Comparison of ENCODE assay signal across 13 cellular contexts in genomic region chr2:181070119-181070833, GRCh38.
DNase-seq lines count a peak whose midpoint lies in the region; ATAC-seq, FAIRE-seq and TF ChIP-seq lines count a peak whose summit lies in the region.
"Had no signal": no experiment of that assay in that cellular context is flagged by ENCODE, and none has a peak within 500 bp of the region (broad histone marks: within the 10 kb centered on the region; RNA-seq: fewer than 3 reads in every experiment).

No MANE protein-coding gene starts in this region.

- DNase-seq in AG10803 (ENCODE audit: low read depth) (peak; percentile 20), HT1080 (ENCODE audit: low read depth) (peak; percentile 83), astrocyte of the cerebellum (ENCODE audit: low read depth) (peak; percentile 19), keratinocyte (ENCODE audit: low read depth, low spot score) (no peak), SW 1271 (lab: John Stamatoyannopoulos, UW) (no peak), testis (no peak)
- no peak for DNase-seq in activated CD8-positive, alpha-beta memory T cell treated with anti-CD3 and anti-CD28 coated beads for 24 hours
- DNase-seq: COR-L47, right cardiac atrium, T-helper 17 cell had no signal

- in situ Hi-C loops in astrocyte of the cerebellum (cut with HindIII; ENCODE audit: low sequenced_read_pairs) = loop anchor here (5.0 kb wide), 1 partner anchor 88 kb away; the partner anchor contains the start of gene UBE2E3

- intact Hi-C loops in testis (cut with DNase I; ENCODE audit: low total_unique reads) = no loop called here

- peaks cover 35% of the 10 kb centered on the region for H3K4me1 ChIP-seq in keratinocyte (ENCODE audit: control insufficient read depth, extremely low read depth, insufficient read depth, low read length)
- H3K4me1 ChIP-seq in testis = no peaks in the 10 kb centered on the region
- H3K4me1 ChIP-seq: gastroesophageal sphincter had no signal

- TF ChIP-seq CTCF in AG10803 (conservative IDR thresholded peaks at IDR 0.05; ENCODE audit: low read length) (no peak), astrocyte of the cerebellum (IDR thresholded peaks at IDR 0.05; ENCODE audit: low read depth, low read length, missing control alignments) (no peak), keratinocyte (optimal IDR thresholded peaks at IDR 0.05 in 1 of 3, IDR thresholded peaks at IDR 0.05 in 1 of 3, conservative IDR thresholded peaks at IDR 0.05 in 1 of 3; ENCODE audit: extremely low read depth in 1 of 3, insufficient read depth in 2 of 3, low read length in 3 of 3) (no peak), testis (IDR thresholded peaks at IDR 0.05) (no peak)

- H3K27ac ChIP-seq in keratinocyte (ENCODE audit: control insufficient read depth, insufficient read depth, low read length) = peak overlapping the region; percentile 23
- H3K27ac ChIP-seq in testis = no peak overlapping the region
- H3K27ac ChIP-seq: gastroesophageal sphincter, KMS-11 had no signal

- H3K79me2 ChIP-seq in keratinocyte (ENCODE audit: control insufficient read depth, insufficient read depth, low read length) = peaks cover 14% of the 10 kb centered on the region

- H3K27me3 ChIP-seq in keratinocyte (ENCODE audit: control insufficient read depth, extremely low read depth, insufficient read depth, low read length) (no peaks in the 10 kb centered on the region), testis (no peaks in the 10 kb centered on the region)
- H3K27me3 ChIP-seq: gastroesophageal sphincter had no signal

- H3K9ac ChIP-seq in keratinocyte (ENCODE audit: control insufficient read depth, extremely low read depth, insufficient read depth, low read length) = no peak overlapping the region
- H3K9ac ChIP-seq: KMS-11 had no signal

- H3K4me2 ChIP-seq in keratinocyte (ENCODE audit: control insufficient read depth, extremely low read depth, insufficient read depth, low read depth, low read length) = peak overlapping the region; percentile 59
- H3K4me2 ChIP-seq: KMS-11 had no signal

- TF ChIP-seq POLR2A in testis (IDR thresholded peaks at IDR 0.05) = no peak

- peak; percentile 75 for FAIRE-seq in keratinocyte (lab: Jason Lieb, UNC)

- H3K36me3 ChIP-seq in keratinocyte (ENCODE audit: control insufficient read depth in 2 of 2, extremely low read depth in 1 of 2, insufficient read depth in 2 of 2, low read length in 2 of 2) (peaks cover 0 to 3% of the 10 kb centered on the region in 2 experiments), testis (ENCODE audit: low read depth, missing control alignments) (no peaks in the 10 kb centered on the region)
- H3K36me3 ChIP-seq: gastroesophageal sphincter had no signal

- no peaks in the 10 kb centered on the region for H3K9me3 ChIP-seq in keratinocyte (ENCODE audit: control insufficient read depth, low read depth, low read length)
- no peaks in the 10 kb centered on the region for H3K9me3 ChIP-seq in testis
- H3K9me3 ChIP-seq: gastroesophageal sphincter had no signal

- dilution Hi-C loops in keratinocyte (cut with MboI; ENCODE audit: extremely low pct_ligation_motif_present, low sequenced_read_pairs) = no loop called here

- H4K20me1 ChIP-seq in keratinocyte (ENCODE audit: control insufficient read depth, extremely low read depth, insufficient read depth, low read length) = no peaks in the 10 kb centered on the region

- WGBS in testis, 2 donors = 67 to 69% methylated on average over 2 of the region's 2 CpGs

- H2AFZ ChIP-seq in keratinocyte (ENCODE audit: control insufficient read depth, low read length) = no peak overlapping the region

- ATAC-seq in GM19328 (IDR thresholded peaks at IDR 0.05; ENCODE audit: unreplicated experiment) = no peak
- ATAC-seq: gastroesophageal sphincter, right cardiac atrium, T-helper 17 cell had no signal

- H3K4me3 ChIP-seq in AG10803 (ENCODE audit: low read length) = no peak overlapping the region
- H3K4me3 ChIP-seq in astrocyte of the cerebellum (ENCODE audit: low read depth, low read length) = no peak overlapping the region
- H3K4me3 ChIP-seq in keratinocyte (ENCODE audit: control insufficient read depth in 2 of 3, extremely low read depth in 1 of 3, insufficient read depth in 2 of 3, low read depth in 1 of 3, low read length in 3 of 3) = peak overlapping the region in 2 of 3 experiments; percentile 2 to 13
- no peak overlapping the region for H3K4me3 ChIP-seq in testis
- H3K4me3 ChIP-seq: gastroesophageal sphincter had no signal

- no peaks in the 10 kb centered on the region for H3K9me1 ChIP-seq in keratinocyte (ENCODE audit: control insufficient read depth, extremely low read depth, insufficient read depth, low read length)

Comparison
In these comparisons a context has a peak if more than half of its experiments do, and no peak if none do; other contexts are left out.
1. DNase-seq: peak in AG10803 (single experiment), HT1080 (single experiment) and astrocyte of the cerebellum (single experiment); none in keratinocyte (single experiment), SW 1271 (0 of 2), testis (single experiment) and activated CD8-positive, alpha-beta memory T cell treated with anti-CD3 and anti-CD28 coated beads for 24 hours (single experiment).
2. H3K4me3 ChIP-seq: peak in keratinocyte (2 of 3); none in AG10803 (single experiment), astrocyte of the cerebellum (single experiment) and testis (0 of 2).